ENCODE assay signal across 1 cellular context in the genomic region with DNA sequence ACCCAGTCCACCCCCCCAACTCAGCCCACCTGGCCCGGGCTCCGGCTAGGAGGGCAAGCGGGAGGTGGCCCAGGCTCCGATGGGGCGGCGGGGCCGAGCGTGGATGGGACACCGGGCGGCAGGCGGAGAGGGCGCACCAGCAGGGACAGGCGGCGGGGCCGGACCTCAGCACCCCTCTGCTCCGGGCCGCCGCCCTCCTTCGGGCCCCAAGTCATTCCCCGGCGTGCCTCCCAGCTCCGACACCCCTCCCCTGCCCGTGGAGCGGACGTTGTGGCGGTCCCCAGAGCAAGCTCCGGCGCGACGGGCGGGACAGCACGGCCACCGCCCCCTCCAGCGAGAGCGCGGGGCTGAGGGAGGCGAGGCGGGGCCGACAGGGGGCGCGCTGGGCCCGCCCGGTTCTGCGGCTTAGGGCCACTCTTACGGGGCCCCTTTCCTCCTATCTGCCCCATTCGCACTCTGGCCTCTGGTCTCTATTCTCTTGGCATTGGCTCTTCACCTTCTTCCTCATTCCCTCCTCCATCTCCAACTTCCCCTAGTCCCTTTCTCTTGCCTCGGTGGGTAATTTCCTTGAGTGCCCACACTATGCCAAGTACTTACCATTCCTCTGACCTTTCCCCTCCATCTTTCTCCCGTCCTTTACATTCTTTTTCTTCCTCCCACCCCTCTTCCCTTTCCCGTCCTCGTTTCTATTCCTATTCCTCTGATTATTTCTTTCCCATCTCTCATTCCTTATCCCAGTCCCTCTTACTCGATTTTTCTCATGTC.
TF ChIP-seq lines count a peak whose summit lies in the region.

No MANE protein-coding gene starts in this region.

TF ChIP-seq in SK-N-SH treated with all-trans-retinoic acid at 6 μM for 48 hours, 23 proteins besides CTCF, POLR2A, EP300 and RAD21 (continued from another document):
- no peak for TF ChIP-seq ARNTL (CRISPR knock-in tag; IDR thresholded peaks at IDR 0.05; ENCODE audit: borderline replicate concordance, low read depth)
- TF ChIP-seq TCF4 (CRISPR knock-in tag; IDR thresholded peaks at IDR 0.05; ENCODE audit: borderline replicate concordance) = no peak
